Comparison of ENCODE assay signal across 1 cellular context in the genomic region with DNA sequence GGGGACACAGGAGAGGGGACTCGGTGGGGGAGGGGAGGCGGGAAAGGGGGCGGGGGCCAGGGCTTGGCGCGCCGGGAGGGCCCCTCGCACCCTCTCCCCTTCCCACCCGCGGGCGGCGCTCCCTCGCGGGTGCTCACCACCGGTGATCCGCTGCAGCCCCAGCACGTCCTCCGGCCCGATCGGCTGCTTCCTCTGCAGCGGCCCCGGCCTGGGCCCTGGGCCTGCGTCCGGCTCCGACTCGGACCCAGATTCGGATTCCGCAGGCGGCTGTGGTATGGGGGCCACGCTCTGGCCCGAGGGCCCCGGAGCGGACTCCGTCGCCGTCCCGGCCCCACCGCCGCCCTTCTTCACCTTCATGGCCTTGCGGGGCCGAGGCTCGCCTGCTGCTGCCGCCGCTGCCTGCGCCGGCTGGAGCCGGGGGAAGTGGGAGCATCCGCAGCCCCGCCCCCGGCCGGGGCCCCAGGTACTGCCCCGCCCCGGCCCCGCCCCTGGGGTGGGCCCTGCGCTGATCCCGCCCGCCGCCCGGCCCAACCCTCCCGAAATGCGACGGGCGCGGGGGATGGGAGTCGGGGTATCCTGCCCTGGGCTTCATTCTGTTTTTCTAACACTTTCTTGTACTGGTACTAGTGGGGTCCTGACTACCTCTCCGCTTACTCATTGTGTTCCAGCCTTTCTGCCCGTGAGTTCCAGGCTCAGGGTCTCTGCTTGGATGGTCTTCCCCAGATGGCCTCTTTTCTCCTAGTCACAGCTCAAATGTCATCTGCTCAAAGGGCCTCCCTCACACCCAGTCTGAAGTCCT.
A peak's percentile ranks its signal among the peaks of the same experiment; 100 is the strongest.
TF ChIP-seq lines count a peak whose summit lies in the region.

A gene (minus strand): TSS at position 424 of the 799 bp plus-strand sequence. CDS start 67 bp downstream, at position 357.

TF ChIP-seq in HepG2, 621 proteins besides CTCF, POLR2A, EP300 and RAD21 (continued from another document and continues in another):
- TF ChIP-seq, protein P1, sequence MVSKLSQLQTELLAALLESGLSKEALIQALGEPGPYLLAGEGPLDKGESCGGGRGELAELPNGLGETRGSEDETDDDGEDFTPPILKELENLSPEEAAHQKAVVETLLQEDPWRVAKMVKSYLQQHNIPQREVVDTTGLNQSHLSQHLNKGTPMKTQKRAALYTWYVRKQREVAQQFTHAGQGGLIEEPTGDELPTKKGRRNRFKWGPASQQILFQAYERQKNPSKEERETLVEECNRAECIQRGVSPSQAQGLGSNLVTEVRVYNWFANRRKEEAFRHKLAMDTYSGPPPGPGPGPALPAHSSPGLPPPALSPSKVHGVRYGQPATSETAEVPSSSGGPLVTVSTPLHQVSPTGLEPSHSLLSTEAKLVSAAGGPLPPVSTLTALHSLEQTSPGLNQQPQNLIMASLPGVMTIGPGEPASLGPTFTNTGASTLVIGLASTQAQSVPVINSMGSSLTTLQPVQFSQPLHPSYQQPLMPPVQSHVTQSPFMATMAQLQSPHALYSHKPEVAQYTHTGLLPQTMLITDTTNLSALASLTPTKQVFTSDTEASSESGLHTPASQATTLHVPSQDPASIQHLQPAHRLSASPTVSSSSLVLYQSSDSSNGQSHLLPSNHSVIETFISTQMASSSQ (IDR thresholded peaks at IDR 0.05; ENCODE audit: low read depth) = no peak
- TF ChIP-seq, protein P1 (CRISPR knock-in tag; IDR thresholded peaks at IDR 0.05; ENCODE audit: borderline replicate concordance) = no peak
- TF ChIP-seq ZNF496 (CRISPR knock-in tag; IDR thresholded peaks at IDR 0.05; ENCODE audit: insufficient replicate concordance) (no peak), ZFX (CRISPR knock-in tag; IDR thresholded peaks at IDR 0.05; ENCODE audit: low read depth) (peak; percentile 83), HES4 (CRISPR knock-in tag; IDR thresholded peaks at IDR 0.05; ENCODE audit: borderline replicate concordance) (0 out of 2 replicates have a peak, but pooled peaks have one; percentile 21), SMARCC2 (IDR thresholded peaks at IDR 0.05) (no peak), ZNF746 (CRISPR knock-in tag; IDR thresholded peaks at IDR 0.05) (peak; percentile 44; the same call in 1 of the 2 replicates), ZSCAN31 (CRISPR knock-in tag; IDR thresholded peaks at IDR 0.05; ENCODE audit: low read depth) (peak; percentile 51; the same call in 1 of the 2 replicates), ZNF589 (CRISPR knock-in tag; conservative IDR thresholded peaks at IDR 0.05) (no peak), ZMAT3 (CRISPR knock-in tag; conservative IDR thresholded peaks at IDR 0.05) (0 out of 2 replicates have a peak, but pooled peaks have one; percentile 41), ZNF83 (CRISPR knock-in tag; IDR thresholded peaks at IDR 0.05; ENCODE audit: borderline replicate concordance) (no peak), ZNF816 (CRISPR knock-in tag; IDR thresholded peaks at IDR 0.05; ENCODE audit: borderline replicate concordance) (no peak), KMT2A (CRISPR knock-in tag; IDR thresholded peaks at IDR 0.05) (0 out of 2 replicates have a peak, but pooled peaks have one; percentile 46), ZNF678 (CRISPR knock-in tag; IDR thresholded peaks at IDR 0.05) (no peak), REPIN1 (CRISPR knock-in tag; IDR thresholded peaks at IDR 0.05; ENCODE audit: borderline replicate concordance, low read depth) (no peak), NR2F1 (CRISPR knock-in tag; IDR thresholded peaks at IDR 0.05) (no peak), ZNF180 (CRISPR knock-in tag; IDR thresholded peaks at IDR 0.05; ENCODE audit: borderline replicate concordance, low read depth) (no peak), NFIB (CRISPR knock-in tag; IDR thresholded peaks at IDR 0.05; ENCODE audit: borderline replicate concordance) (no peak), GABPB1 (CRISPR knock-in tag; IDR thresholded peaks at IDR 0.05) (peak; percentile 63; the same call in 1 of the 2 replicates), ISL2 (CRISPR knock-in tag; IDR thresholded peaks at IDR 0.05) (peak; percentile 32; the same call in 1 of the 2 replicates), ETV5 (CRISPR knock-in tag; IDR thresholded peaks at IDR 0.05; ENCODE audit: borderline replicate concordance) (peak; percentile 6; the same call in 1 of the 2 replicates), ZFP82 (CRISPR knock-in tag; IDR thresholded peaks at IDR 0.05; ENCODE audit: borderline replicate concordance) (no peak), ZNF607 (CRISPR knock-in tag; IDR thresholded peaks at IDR 0.05; ENCODE audit: borderline replicate concordance) (0 out of 2 replicates have a peak, but pooled peaks have one; percentile 19), KDM2A (CRISPR knock-in tag; IDR thresholded peaks at IDR 0.05; ENCODE audit: borderline replicate concordance, low read depth) (peak; percentile 71; the same call in 1 of the 2 replicates), MZF1 (CRISPR knock-in tag; IDR thresholded peaks at IDR 0.05; ENCODE audit: borderline replicate concordance) (no peak), ZNF570 (CRISPR knock-in tag; IDR thresholded peaks at IDR 0.05; ENCODE audit: borderline replicate concordance) (no peak), MIXL1 (CRISPR knock-in tag; IDR thresholded peaks at IDR 0.05) (no peak), AGO2 (optimal IDR thresholded peaks at IDR 0.05; ENCODE audit: low read depth, low read length) (peak; percentile 54), ZC3H4 (CRISPR knock-in tag; IDR thresholded peaks at IDR 0.05; ENCODE audit: borderline replicate concordance) (no peak)
- TF ChIP-seq, protein P2, sequence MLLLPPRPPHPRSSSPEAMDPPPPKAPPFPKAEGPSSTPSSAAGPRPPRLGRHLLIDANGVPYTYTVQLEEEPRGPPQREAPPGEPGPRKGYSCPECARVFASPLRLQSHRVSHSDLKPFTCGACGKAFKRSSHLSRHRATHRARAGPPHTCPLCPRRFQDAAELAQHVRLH (CRISPR knock-in tag; IDR thresholded peaks at IDR 0.05; ENCODE audit: borderline replicate concordance, low read depth) = 0 out of 2 replicates have a peak, but pooled peaks have one; percentile 21
- TF ChIP-seq, protein P3, sequence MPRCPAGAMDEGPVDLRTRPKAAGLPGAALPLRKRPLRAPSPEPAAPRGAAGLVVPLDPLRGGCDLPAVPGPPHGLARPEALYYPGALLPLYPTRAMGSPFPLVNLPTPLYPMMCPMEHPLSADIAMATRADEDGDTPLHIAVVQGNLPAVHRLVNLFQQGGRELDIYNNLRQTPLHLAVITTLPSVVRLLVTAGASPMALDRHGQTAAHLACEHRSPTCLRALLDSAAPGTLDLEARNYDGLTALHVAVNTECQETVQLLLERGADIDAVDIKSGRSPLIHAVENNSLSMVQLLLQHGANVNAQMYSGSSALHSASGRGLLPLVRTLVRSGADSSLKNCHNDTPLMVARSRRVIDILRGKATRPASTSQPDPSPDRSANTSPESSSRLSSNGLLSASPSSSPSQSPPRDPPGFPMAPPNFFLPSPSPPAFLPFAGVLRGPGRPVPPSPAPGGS (CRISPR knock-in tag; IDR thresholded peaks at IDR 0.05) = 0 out of 2 replicates have a peak, but pooled peaks have one; percentile 35
- TF ChIP-seq, protein P4, sequence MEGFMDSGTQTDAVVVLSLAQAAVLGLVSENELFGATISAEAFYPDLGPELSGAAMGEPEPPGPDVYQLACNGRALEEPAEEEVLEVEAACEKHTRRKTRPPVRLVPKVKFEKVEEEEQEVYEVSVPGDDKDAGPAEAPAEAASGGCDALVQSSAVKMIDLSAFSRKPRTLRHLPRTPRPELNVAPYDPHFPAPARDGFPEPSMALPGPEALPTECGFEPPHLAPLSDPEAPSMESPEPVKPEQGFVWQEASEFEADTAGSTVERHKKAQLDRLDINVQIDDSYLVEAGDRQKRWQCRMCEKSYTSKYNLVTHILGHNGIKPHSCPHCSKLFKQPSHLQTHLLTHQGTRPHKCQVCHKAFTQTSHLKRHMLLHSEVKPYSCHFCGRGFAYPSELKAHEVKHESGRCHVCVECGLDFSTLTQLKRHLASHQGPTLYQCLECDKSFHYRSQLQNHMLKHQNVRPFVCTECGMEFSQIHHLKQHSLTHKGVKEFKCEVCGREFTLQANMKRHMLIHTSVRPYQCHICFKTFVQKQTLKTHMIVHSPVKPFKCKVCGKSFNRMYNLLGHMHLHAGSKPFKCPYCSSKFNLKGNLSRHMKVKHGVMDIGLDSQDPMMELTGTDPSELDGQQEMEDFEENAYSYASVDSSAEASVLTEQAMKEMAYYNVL (CRISPR knock-in tag; IDR thresholded peaks at IDR 0.05; ENCODE audit: borderline replicate concordance) = no peak
- TF ChIP-seq, protein P5, sequence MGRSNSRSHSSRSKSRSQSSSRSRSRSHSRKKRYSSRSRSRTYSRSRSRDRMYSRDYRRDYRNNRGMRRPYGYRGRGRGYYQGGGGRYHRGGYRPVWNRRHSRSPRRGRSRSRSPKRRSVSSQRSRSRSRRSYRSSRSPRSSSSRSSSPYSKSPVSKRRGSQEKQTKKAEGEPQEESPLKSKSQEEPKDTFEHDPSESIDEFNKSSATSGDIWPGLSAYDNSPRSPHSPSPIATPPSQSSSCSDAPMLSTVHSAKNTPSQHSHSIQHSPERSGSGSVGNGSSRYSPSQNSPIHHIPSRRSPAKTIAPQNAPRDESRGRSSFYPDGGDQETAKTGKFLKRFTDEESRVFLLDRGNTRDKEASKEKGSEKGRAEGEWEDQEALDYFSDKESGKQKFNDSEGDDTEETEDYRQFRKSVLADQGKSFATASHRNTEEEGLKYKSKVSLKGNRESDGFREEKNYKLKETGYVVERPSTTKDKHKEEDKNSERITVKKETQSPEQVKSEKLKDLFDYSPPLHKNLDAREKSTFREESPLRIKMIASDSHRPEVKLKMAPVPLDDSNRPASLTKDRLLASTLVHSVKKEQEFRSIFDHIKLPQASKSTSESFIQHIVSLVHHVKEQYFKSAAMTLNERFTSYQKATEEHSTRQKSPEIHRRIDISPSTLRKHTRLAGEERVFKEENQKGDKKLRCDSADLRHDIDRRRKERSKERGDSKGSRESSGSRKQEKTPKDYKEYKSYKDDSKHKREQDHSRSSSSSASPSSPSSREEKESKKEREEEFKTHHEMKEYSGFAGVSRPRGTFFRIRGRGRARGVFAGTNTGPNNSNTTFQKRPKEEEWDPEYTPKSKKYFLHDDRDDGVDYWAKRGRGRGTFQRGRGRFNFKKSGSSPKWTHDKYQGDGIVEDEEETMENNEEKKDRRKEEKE (IDR thresholded peaks at IDR 0.05) = no peak
- TF ChIP-seq, protein P6, sequence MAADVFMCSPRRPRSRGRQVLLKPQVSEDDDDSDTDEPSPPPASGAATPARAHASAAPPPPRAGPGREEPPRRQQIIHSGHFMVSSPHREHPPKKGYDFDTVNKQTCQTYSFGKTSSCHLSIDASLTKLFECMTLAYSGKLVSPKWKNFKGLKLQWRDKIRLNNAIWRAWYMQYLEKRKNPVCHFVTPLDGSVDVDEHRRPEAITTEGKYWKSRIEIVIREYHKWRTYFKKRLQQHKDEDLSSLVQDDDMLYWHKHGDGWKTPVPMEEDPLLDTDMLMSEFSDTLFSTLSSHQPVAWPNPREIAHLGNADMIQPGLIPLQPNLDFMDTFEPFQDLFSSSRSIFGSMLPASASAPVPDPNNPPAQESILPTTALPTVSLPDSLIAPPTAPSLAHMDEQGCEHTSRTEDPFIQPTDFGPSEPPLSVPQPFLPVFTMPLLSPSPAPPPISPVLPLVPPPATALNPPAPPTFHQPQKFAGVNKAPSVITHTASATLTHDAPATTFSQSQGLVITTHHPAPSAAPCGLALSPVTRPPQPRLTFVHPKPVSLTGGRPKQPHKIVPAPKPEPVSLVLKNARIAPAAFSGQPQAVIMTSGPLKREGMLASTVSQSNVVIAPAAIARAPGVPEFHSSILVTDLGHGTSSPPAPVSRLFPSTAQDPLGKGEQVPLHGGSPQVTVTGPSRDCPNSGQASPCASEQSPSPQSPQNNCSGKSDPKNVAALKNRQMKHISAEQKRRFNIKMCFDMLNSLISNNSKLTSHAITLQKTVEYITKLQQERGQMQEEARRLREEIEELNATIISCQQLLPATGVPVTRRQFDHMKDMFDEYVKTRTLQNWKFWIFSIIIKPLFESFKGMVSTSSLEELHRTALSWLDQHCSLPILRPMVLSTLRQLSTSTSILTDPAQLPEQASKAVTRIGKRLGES (CRISPR knock-in tag; IDR thresholded peaks at IDR 0.05; ENCODE audit: borderline replicate concordance) = no peak
- TF ChIP-seq, protein P7, sequence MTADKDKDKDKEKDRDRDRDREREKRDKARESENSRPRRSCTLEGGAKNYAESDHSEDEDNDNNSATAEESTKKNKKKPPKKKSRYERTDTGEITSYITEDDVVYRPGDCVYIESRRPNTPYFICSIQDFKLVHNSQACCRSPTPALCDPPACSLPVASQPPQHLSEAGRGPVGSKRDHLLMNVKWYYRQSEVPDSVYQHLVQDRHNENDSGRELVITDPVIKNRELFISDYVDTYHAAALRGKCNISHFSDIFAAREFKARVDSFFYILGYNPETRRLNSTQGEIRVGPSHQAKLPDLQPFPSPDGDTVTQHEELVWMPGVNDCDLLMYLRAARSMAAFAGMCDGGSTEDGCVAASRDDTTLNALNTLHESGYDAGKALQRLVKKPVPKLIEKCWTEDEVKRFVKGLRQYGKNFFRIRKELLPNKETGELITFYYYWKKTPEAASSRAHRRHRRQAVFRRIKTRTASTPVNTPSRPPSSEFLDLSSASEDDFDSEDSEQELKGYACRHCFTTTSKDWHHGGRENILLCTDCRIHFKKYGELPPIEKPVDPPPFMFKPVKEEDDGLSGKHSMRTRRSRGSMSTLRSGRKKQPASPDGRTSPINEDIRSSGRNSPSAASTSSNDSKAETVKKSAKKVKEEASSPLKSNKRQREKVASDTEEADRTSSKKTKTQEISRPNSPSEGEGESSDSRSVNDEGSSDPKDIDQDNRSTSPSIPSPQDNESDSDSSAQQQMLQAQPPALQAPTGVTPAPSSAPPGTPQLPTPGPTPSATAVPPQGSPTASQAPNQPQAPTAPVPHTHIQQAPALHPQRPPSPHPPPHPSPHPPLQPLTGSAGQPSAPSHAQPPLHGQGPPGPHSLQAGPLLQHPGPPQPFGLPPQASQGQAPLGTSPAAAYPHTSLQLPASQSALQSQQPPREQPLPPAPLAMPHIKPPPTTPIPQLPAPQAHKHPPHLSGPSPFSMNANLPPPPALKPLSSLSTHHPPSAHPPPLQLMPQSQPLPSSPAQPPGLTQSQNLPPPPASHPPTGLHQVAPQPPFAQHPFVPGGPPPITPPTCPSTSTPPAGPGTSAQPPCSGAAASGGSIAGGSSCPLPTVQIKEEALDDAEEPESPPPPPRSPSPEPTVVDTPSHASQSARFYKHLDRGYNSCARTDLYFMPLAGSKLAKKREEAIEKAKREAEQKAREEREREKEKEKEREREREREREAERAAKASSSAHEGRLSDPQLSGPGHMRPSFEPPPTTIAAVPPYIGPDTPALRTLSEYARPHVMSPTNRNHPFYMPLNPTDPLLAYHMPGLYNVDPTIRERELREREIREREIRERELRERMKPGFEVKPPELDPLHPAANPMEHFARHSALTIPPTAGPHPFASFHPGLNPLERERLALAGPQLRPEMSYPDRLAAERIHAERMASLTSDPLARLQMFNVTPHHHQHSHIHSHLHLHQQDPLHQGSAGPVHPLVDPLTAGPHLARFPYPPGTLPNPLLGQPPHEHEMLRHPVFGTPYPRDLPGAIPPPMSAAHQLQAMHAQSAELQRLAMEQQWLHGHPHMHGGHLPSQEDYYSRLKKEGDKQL (CRISPR knock-in tag; IDR thresholded peaks at IDR 0.05; ENCODE audit: low read depth) = no peak
